Comparison of ENCODE assay signal across 16 cellular contexts in the genomic region with DNA sequence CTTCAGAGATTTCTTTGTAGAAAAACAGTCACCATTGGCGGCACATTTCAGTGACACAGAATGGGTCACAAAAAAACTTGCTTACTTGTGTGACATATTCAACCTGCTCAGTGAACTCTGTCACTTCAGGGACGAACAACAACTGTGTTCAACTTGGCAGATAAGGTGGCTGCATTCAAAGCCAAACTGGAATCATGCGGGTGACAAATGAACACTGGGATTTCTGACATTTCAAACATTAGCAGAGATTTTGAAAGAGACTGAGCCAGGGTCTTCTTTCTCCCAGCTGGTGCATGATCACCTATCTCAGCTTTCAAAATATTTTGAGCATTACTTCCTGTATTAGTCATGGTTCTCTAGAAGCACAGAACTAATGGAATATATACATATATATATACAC. TPM values are rescaled to one million over a fixed set of nuclear protein-coding genes. Genes with fewer than 3 reads are reported as not detected.
DNase-seq lines count a peak whose midpoint lies in the region; ATAC-seq and TF ChIP-seq lines count a peak whose summit lies in the region.
"Had no signal": no experiment of that assay in that cellular context is flagged by ENCODE, and none has a peak within 500 bp of the region (broad histone marks: within the 10 kb centered on the region; RNA-seq: fewer than 3 reads in every experiment).

No MANE protein-coding gene starts in this region.

- no peak for ATAC-seq in CD4-positive, alpha-beta T cell (ENCODE audit: poor library complexity)
- ATAC-seq in GM18519 (IDR thresholded peaks at IDR 0.05; ENCODE audit: low FRiP score, unreplicated experiment), result no peak
- ATAC-seq: HepG2 had no signal

- no peak overlapping the region for H3K4me3 ChIP-seq in Karpas-422 (ENCODE audit: low read length)
- H3K4me3 ChIP-seq: BLaER1 treated with 17β-estradiol and CSF1 and Interleukin-3, amounts not matched to agents 10 nM and 100 nM had no signal

- H3K4me3 Mint-ChIP-seq in CD4-positive, alpha-beta T cell, result no peak overlapping the region
- peak overlapping the region; percentile 64 for H3K4me3 Mint-ChIP-seq in nephron progenitor cell
- no peak overlapping the region for H3K4me3 Mint-ChIP-seq in chondrocyte (ENCODE audit: unreplicated experiment)

- H3K9me3 ChIP-seq in CD4-positive, alpha-beta T cell (ENCODE audit: control insufficient read depth, low read length), result no peaks in the 10 kb centered on the region
- no peaks in the 10 kb centered on the region for H3K9me3 ChIP-seq in Karpas-422 (ENCODE audit: low read length)

- H3K27me3 ChIP-seq in CD4-positive, alpha-beta T cell (ENCODE audit: control insufficient read depth, insufficient read depth, low read length), result peaks cover 5% of the 10 kb centered on the region
- no peaks in the 10 kb centered on the region for H3K27me3 ChIP-seq in Karpas-422 (ENCODE audit: low read length)
- H3K27me3 ChIP-seq: BLaER1 treated with 17β-estradiol and CSF1 and Interleukin-3, amounts not matched to agents 10 nM and 100 nM had no signal

- intact Hi-C loops in CD4-positive, alpha-beta T cell (cut with DNase I, micrococcal nuclease), result loop anchor here (5.0 to 10.0 kb wide), 4 partner anchors 171 to 1809 kb away; a partner anchor contains a TSS

- H3K27ac Mint-ChIP-seq in CD4-positive, alpha-beta T cell, result peak overlapping the region; percentile 43
- H3K27ac Mint-ChIP-seq in nephron progenitor cell, result no peak overlapping the region
- no peak overlapping the region for H3K27ac Mint-ChIP-seq in chondrocyte (ENCODE audit: unreplicated experiment)
- H3K27ac Mint-ChIP-seq: B cell, H9 had no signal

- no peak for DNase-seq in CD4-positive, alpha-beta T cell
- DNase-seq in Karpas-422 (no peak), nephron progenitor cell (no peak), chondrocyte (ENCODE audit: low spot score) (no peak), RKO (ENCODE audit: low spot score) (no peak)
- DNase-seq: 8988T; CD8-positive, alpha-beta memory T cell; DMS153; DMS79; GF-D8; H9 had no signal

- H3K4me1 ChIP-seq in Karpas-422 (ENCODE audit: low read length), result peaks cover 32% of the 10 kb centered on the region

- peaks cover 19% of the 10 kb centered on the region for H3K79me2 ChIP-seq in Karpas-422 (ENCODE audit: low read length)

- H3K4me1 Mint-ChIP-seq in CD4-positive, alpha-beta T cell (ENCODE audit: low read depth), result peaks cover 23% of the 10 kb centered on the region
- H3K4me1 Mint-ChIP-seq in nephron progenitor cell (peaks cover 35% of the 10 kb centered on the region), chondrocyte (ENCODE audit: low read depth) (peaks cover 63% of the 10 kb centered on the region)

- peaks cover 9% of the 10 kb centered on the region for H3K9me3 Mint-ChIP-seq in CD4-positive, alpha-beta T cell
- H3K9me3 Mint-ChIP-seq in nephron progenitor cell, result no peaks in the 10 kb centered on the region
- no peaks in the 10 kb centered on the region for H3K9me3 Mint-ChIP-seq in chondrocyte (ENCODE audit: low read depth)
- H3K9me3 Mint-ChIP-seq: H9 had no signal

- H4K20me1 ChIP-seq in Karpas-422 (ENCODE audit: insufficient read depth, low read depth, low read length), result peaks cover 21% of the 10 kb centered on the region

- H3K9ac ChIP-seq in Karpas-422 (ENCODE audit: low read length), result no peak overlapping the region
- H3K9ac ChIP-seq: BLaER1 treated with 17β-estradiol and CSF1 and Interleukin-3, amounts not matched to agents 10 nM and 100 nM had no signal

- H3K4me2 ChIP-seq in Karpas-422 (ENCODE audit: low read depth, low read length, poor library complexity, severe bottlenecking), result no peak overlapping the region
- H3K4me2 ChIP-seq: BLaER1 treated with 17β-estradiol and CSF1 and Interleukin-3, amounts not matched to agents 10 nM and 100 nM had no signal

- peaks cover 12% of the 10 kb centered on the region for H3K36me3 Mint-ChIP-seq in CD4-positive, alpha-beta T cell (ENCODE audit: low read depth)
- H3K36me3 Mint-ChIP-seq in nephron progenitor cell (ENCODE audit: low read depth), result peaks cover 8% of the 10 kb centered on the region
- H3K36me3 Mint-ChIP-seq in chondrocyte (ENCODE audit: low read depth), result peaks cover 12% of the 10 kb centered on the region

- H3K27me3 Mint-ChIP-seq in CD4-positive, alpha-beta T cell, result peaks cover 39% of the 10 kb centered on the region
- H3K27me3 Mint-ChIP-seq in nephron progenitor cell (ENCODE audit: low read depth, poor library complexity) (peaks cover 27% of the 10 kb centered on the region), chondrocyte (ENCODE audit: low read depth) (no peaks in the 10 kb centered on the region)

- no peak overlapping the region for H3K27ac ChIP-seq in CD4-positive, alpha-beta T cell (ENCODE audit: low read depth, low read length)
- no peak overlapping the region for H3K27ac ChIP-seq in Karpas-422 (ENCODE audit: low read length)
- H3K27ac ChIP-seq in temporal lobe (ENCODE audit: low read depth, low read length), result peak overlapping the region; percentile 2
- H3K27ac ChIP-seq: BLaER1 treated with 17β-estradiol and CSF1 and Interleukin-3, amounts not matched to agents 10 nM and 100 nM had no signal

- CTCF ChIA-PET in CD4-positive, alpha-beta T cell (lab: Charles Lee), result interaction anchor here (0.7 kb wide), 1 partner anchor 14 kb away, joined by 4 read pairs; no protein-coding TSS in a partner anchor

- no peak for TF ChIP-seq CTCF in CD4-positive, alpha-beta T cell (IDR thresholded peaks at IDR 0.05)
- TF ChIP-seq CTCF in nephron progenitor cell (IDR thresholded peaks at IDR 0.05), result no peak
- no peak for TF ChIP-seq CTCF in chondrocyte (IDR thresholded peaks at IDR 0.05)

- 0 out of 2 replicates have a peak overlapping the region, but pooled peaks have one; percentile 3 for H2AFZ ChIP-seq in Karpas-422 (ENCODE audit: low read length)

- no peaks in the 10 kb centered on the region for H3K9me2 ChIP-seq in Karpas-422 (replicated peaks; ENCODE audit: insufficient read depth, low read length)

- POLR2A ChIA-PET in CD4-positive, alpha-beta T cell (lab: Charles Lee), result no interaction called here

- H3K36me3 ChIP-seq in Karpas-422 (ENCODE audit: insufficient read depth, low read length), result 0 out of 2 replicates have a peak, but pooled peaks cover 8% of the 10 kb centered on the region

RNA-seq across cellular contexts. Expression of a gene that starts 1.9 kb away (rescaled TPM):
- 10 to 100 TPM; 41.0 to 45.3 TPM for total RNA-seq in CD4-positive, alpha-beta T cell
- 86.7 and 106 TPM in 2 replicates for total RNA-seq in Karpas-422 (2014; rRNA removed; shearing (Covaris generic); ENCODE audit: low replicate concordance)
- total RNA-seq in temporal lobe (157 TPM), chondrocyte (118 to 202 TPM (median 122 TPM) in 3 replicates)
